34 cellular contexts compared by ENCODE assay signal in genomic region chr4:182254381-182254780, GRCh38. TPM values are rescaled to one million over a fixed set of nuclear protein-coding genes. Genes with fewer than 3 reads are reported as not detected.
"Had no signal": no experiment of that assay in that cellular context is flagged by ENCODE, and none has a peak within 500 bp of the region (broad histone marks: within the 10 kb centered on the region; RNA-seq: fewer than 3 reads in every experiment).

No MANE protein-coding gene starts in this region.

- H3K36me3 ChIP-seq: ascending aorta, breast epithelium, cardiac muscle cell, colonic mucosa, esophagus squamous epithelium, gastroesophageal sphincter, heart right ventricle, WERI-Rb-1 had no signal

- H3K27ac ChIP-seq: ascending aorta, breast epithelium, cardiac muscle cell, colonic mucosa, epithelial cell of prostate, esophagus squamous epithelium, gastroesophageal sphincter, heart right ventricle, WERI-Rb-1 had no signal

- H3K4me3 Mint-ChIP-seq: activated CD4-positive, alpha-beta memory T cell treated with anti-CD3 and anti-CD28 coated beads for 36 hours; activated CD4-positive, alpha-beta T cell treated with anti-CD3 and anti-CD28 coated beads for 36 hours; activated CD4-positive, alpha-beta T cell treated with anti-CD3 and anti-CD28 coated beads, Interleukin-2, amount 10 ng/mL, durations not matched to agents 24 days and 14 days; activated CD8-positive, alpha-beta memory T cell treated with anti-CD3 and anti-CD28 coated beads, Interleukin-2, amount 10 ng/mL, durations not matched to agents 7 days and 5 days; activated CD8-positive, alpha-beta T cell treated with anti-CD3 and anti-CD28 coated beads, Interleukin-2, amount 10 ng/mL, durations not matched to agents 7 days and 5 days; activated naive CD4-positive, alpha-beta T cell treated with anti-CD3 and anti-CD28 coated beads for 36 hours; activated naive CD4-positive, alpha-beta T cell treated with anti-CD3 and anti-CD28 coated beads, Interleukin-2, amount 50 U/mL, for 24 hours; activated naive CD8-positive, alpha-beta T cell treated with anti-CD3 and anti-CD28 coated beads, Interleukin-2, amount 10 ng/mL, durations not matched to agents 7 days and 5 days; activated T-helper 1 cell treated with anti-CD3 and anti-CD28 coated beads, Interleukin-12 subunit alpha, Interleukin-12 subunit beta, Interleukin-2, Interleukin-4 antibody, amounts not matched to agents 30 ng/mL and 10 ng/mL and 1 ng/mL, durations not matched to agents 14 hours and 24 hours and 36 hours; brain; T-helper 17 cell; T-helper 2 cell treated with Interferon-gamma antibody and Interleukin-4, amounts not matched to agents 5 μg/mL and 100 μg/mL, for 36 hours had no signal

- ATAC-seq: activated CD4-positive, alpha-beta T cell treated with anti-CD3 and anti-CD28 coated beads for 36 hours; activated CD8-positive, alpha-beta memory T cell treated with anti-CD3 and anti-CD28 coated beads, Interleukin-2, amount 10 ng/mL, durations not matched to agents 7 days and 5 days; activated CD8-positive, alpha-beta T cell treated with anti-CD3 and anti-CD28 coated beads, Interleukin-2, amount 10 ng/mL, durations not matched to agents 7 days and 5 days; gastroesophageal sphincter; heart right ventricle; T-helper 17 cell had no signal

- H3K36me3 Mint-ChIP-seq: activated CD4-positive, alpha-beta memory T cell treated with anti-CD3 and anti-CD28 coated beads for 36 hours; activated CD8-positive, alpha-beta memory T cell treated with anti-CD3 and anti-CD28 coated beads, Interleukin-2, amount 10 ng/mL, durations not matched to agents 7 days and 5 days; activated naive CD4-positive, alpha-beta T cell treated with anti-CD3 and anti-CD28 coated beads, Interleukin-2, amount 50 U/mL, for 24 hours; activated naive CD8-positive, alpha-beta T cell treated with anti-CD3 and anti-CD28 coated beads, Interleukin-2, amount 10 ng/mL, durations not matched to agents 7 days and 5 days had no signal

- H3K4me3 ChIP-seq: ascending aorta, breast epithelium, cardiac muscle cell, colonic mucosa, esophagus squamous epithelium, gastroesophageal sphincter, heart right ventricle had no signal

- H3K27me3 ChIP-seq: ascending aorta, colonic mucosa, esophagus squamous epithelium had no signal

- H3K4me1 ChIP-seq: ascending aorta, breast epithelium, colonic mucosa, esophagus squamous epithelium, heart right ventricle had no signal

- H3K27ac Mint-ChIP-seq: activated CD4-positive, alpha-beta memory T cell treated with anti-CD3 and anti-CD28 coated beads for 36 hours; activated CD4-positive, alpha-beta T cell treated with anti-CD3 and anti-CD28 coated beads for 36 hours; activated CD4-positive, alpha-beta T cell treated with anti-CD3 and anti-CD28 coated beads, Interleukin-2, amount 10 ng/mL, durations not matched to agents 24 days and 14 days; activated CD8-positive, alpha-beta memory T cell treated with anti-CD3 and anti-CD28 coated beads, Interleukin-2, amount 10 ng/mL, durations not matched to agents 7 days and 5 days; activated CD8-positive, alpha-beta T cell treated with anti-CD3 and anti-CD28 coated beads, Interleukin-2, amount 10 ng/mL, durations not matched to agents 7 days and 5 days; activated naive CD4-positive, alpha-beta T cell treated with anti-CD3 and anti-CD28 coated beads for 36 hours; activated naive CD4-positive, alpha-beta T cell treated with anti-CD3 and anti-CD28 coated beads, Interleukin-2, amount 50 U/mL, for 24 hours; activated naive CD8-positive, alpha-beta T cell treated with anti-CD3 and anti-CD28 coated beads, Interleukin-2, amount 10 ng/mL, durations not matched to agents 7 days and 5 days; activated T-helper 1 cell treated with anti-CD3 and anti-CD28 coated beads, Interleukin-12 subunit alpha, Interleukin-12 subunit beta, Interleukin-2, Interleukin-4 antibody, amounts not matched to agents 30 ng/mL and 10 ng/mL and 1 ng/mL, durations not matched to agents 14 hours and 24 hours and 36 hours; activated T-helper 2 cell treated with anti-CD3 and anti-CD28 coated beads, Interferon-gamma antibody, Interleukin-2, Interleukin-4, amounts not matched to agents 10 μg/mL and 5 μg/mL and 100 μg/mL, durations not matched to agents 14 hours and 24 hours and 36 hours; brain; T-helper 17 cell; T-helper 2 cell treated with Interferon-gamma antibody and Interleukin-4, amounts not matched to agents 5 μg/mL and 100 μg/mL, for 36 hours had no signal

- H3K27me3 Mint-ChIP-seq: activated CD4-positive, alpha-beta memory T cell treated with anti-CD3 and anti-CD28 coated beads for 36 hours; activated CD4-positive, alpha-beta T cell treated with anti-CD3 and anti-CD28 coated beads, Interleukin-2, amount 10 ng/mL, durations not matched to agents 24 days and 14 days; activated CD8-positive, alpha-beta memory T cell treated with anti-CD3 and anti-CD28 coated beads, Interleukin-2, amount 10 ng/mL, durations not matched to agents 7 days and 5 days; activated naive CD8-positive, alpha-beta T cell treated with anti-CD3 and anti-CD28 coated beads, Interleukin-2, amount 10 ng/mL, durations not matched to agents 7 days and 5 days; brain; T-helper 17 cell had no signal

- H3K4me1 Mint-ChIP-seq: activated CD4-positive, alpha-beta T cell treated with anti-CD3 and anti-CD28 coated beads for 36 hours; activated CD4-positive, alpha-beta T cell treated with anti-CD3 and anti-CD28 coated beads, Interleukin-2, amount 10 ng/mL, durations not matched to agents 24 days and 14 days; activated CD8-positive, alpha-beta memory T cell treated with anti-CD3 and anti-CD28 coated beads, Interleukin-2, amount 10 ng/mL, durations not matched to agents 7 days and 5 days; activated naive CD4-positive, alpha-beta T cell treated with anti-CD3 and anti-CD28 coated beads, Interleukin-2, amount 50 U/mL, for 24 hours; activated naive CD8-positive, alpha-beta T cell treated with anti-CD3 and anti-CD28 coated beads, Interleukin-2, amount 10 ng/mL, durations not matched to agents 7 days and 5 days; T-helper 17 cell had no signal

- H3K9me3 Mint-ChIP-seq: activated CD4-positive, alpha-beta T cell treated with anti-CD3 and anti-CD28 coated beads, Interleukin-2, amount 10 ng/mL, durations not matched to agents 24 days and 14 days; activated T-helper 2 cell treated with anti-CD3 and anti-CD28 coated beads, Interferon-gamma antibody, Interleukin-2, Interleukin-4, amounts not matched to agents 10 μg/mL and 5 μg/mL and 100 μg/mL, durations not matched to agents 14 hours and 24 hours and 36 hours; T-helper 2 cell treated with Interferon-gamma antibody and Interleukin-4, amounts not matched to agents 5 μg/mL and 100 μg/mL, for 36 hours had no signal

- DNase-seq: activated CD4-positive, alpha-beta memory T cell treated with anti-CD3 and anti-CD28 coated beads for 36 hours; activated CD4-positive, alpha-beta T cell treated with anti-CD3 and anti-CD28 coated beads for 36 hours; activated CD4-positive, alpha-beta T cell treated with anti-CD3 and anti-CD28 coated beads, Interleukin-2, amount 10 ng/mL, durations not matched to agents 24 days and 14 days; activated CD4-positive, CD25-positive, alpha-beta regulatory T cell; activated CD4-positive, CD25-positive, alpha-beta regulatory T cell treated with anti-CD3 and anti-CD28 coated beads, Interleukin-2, amount 50 U/mL, for 72 hours; activated CD8-positive, alpha-beta memory T cell treated with anti-CD3 and anti-CD28 coated beads, Interleukin-2, amount 10 ng/mL, durations not matched to agents 7 days and 5 days; activated CD8-positive, alpha-beta memory T cell treated with anti-CD3 and anti-CD28 coated beads, Interleukin-2, amount 50 U/mL, for 4 hours; activated CD8-positive, alpha-beta T cell treated with anti-CD3 and anti-CD28 coated beads, Interleukin-2, amount 10 ng/mL, durations not matched to agents 7 days and 5 days; activated effector memory CD4-positive, alpha-beta T cell treated with anti-CD3 and anti-CD28 coated beads, Interleukin-2, amount 50 U/mL, for 16 hours; activated naive CD4-positive, alpha-beta T cell treated with anti-CD3 and anti-CD28 coated beads for 36 hours; activated naive CD8-positive, alpha-beta T cell treated with anti-CD3 and anti-CD28 coated beads, Interleukin-2, amount 10 ng/mL, durations not matched to agents 7 days and 5 days; activated T-cell treated with anti-CD3 and anti-CD28 coated beads, Interleukin-2, amount 50 U/mL, for 1 hour; activated T-cell treated with anti-CD3 and anti-CD28 coated beads, Interleukin-2, amount 50 U/mL, for 48 hours; central memory CD4-positive, alpha-beta T cell; cerebellar nuclear complex; colonic mucosa; effector CD8-positive, alpha-beta T cell; esophagus squamous epithelium; foreskin melanocyte; heart right ventricle; T-helper 17 cell; T1000; WERI-Rb-1 had no signal

- H3K9me3 ChIP-seq: ascending aorta, colonic mucosa, esophagus squamous epithelium, gastroesophageal sphincter had no signal

RNA-seq across cellular contexts. Expression of gene TENM3, which starts 11.2 kb away (rescaled TPM):
- total RNA-seq: activated CD4-positive, alpha-beta memory T cell treated with anti-CD3 and anti-CD28 coated beads for 36 hours; activated CD4-positive, alpha-beta T cell treated with anti-CD3 and anti-CD28 coated beads for 36 hours; activated CD4-positive, alpha-beta T cell treated with anti-CD3 and anti-CD28 coated beads, Interleukin-2, amount 10 ng/mL, durations not matched to agents 24 days and 14 days; activated CD8-positive, alpha-beta memory T cell treated with anti-CD3 and anti-CD28 coated beads for 36 hours; activated CD8-positive, alpha-beta memory T cell treated with anti-CD3 and anti-CD28 coated beads, Interleukin-2, amount 10 ng/mL, durations not matched to agents 7 days and 5 days; activated CD8-positive, alpha-beta T cell treated with anti-CD3 and anti-CD28 coated beads, Interleukin-2, amount 10 ng/mL, durations not matched to agents 7 days and 5 days; activated naive CD4-positive, alpha-beta T cell treated with anti-CD3 and anti-CD28 coated beads for 36 hours; activated naive CD8-positive, alpha-beta T cell treated with anti-CD3 and anti-CD28 coated beads, Interleukin-2, amount 10 ng/mL, durations not matched to agents 7 days and 5 days; activated T-helper 1 cell treated with anti-CD3 and anti-CD28 coated beads, Interleukin-12 subunit alpha, Interleukin-12 subunit beta, Interleukin-2, Interleukin-4 antibody, amounts not matched to agents 30 ng/mL and 10 ng/mL and 1 ng/mL, durations not matched to agents 14 hours and 24 hours and 36 hours; T-helper 17 cell had no signal
